Comparison of ENCODE assay signal across 10 cellular contexts in genomic region chr14:24911324-24912095, GRCh38.
A peak's percentile ranks its signal among the peaks of the same experiment; 100 is the strongest.
DNase-seq lines count a peak whose midpoint lies in the region; ATAC-seq and TF ChIP-seq lines count a peak whose summit lies in the region.
"Had no signal": no experiment of that assay in that cellular context is flagged by ENCODE, and none has a peak within 500 bp of the region (broad histone marks: within the 10 kb centered on the region; RNA-seq: fewer than 3 reads in every experiment).

No MANE protein-coding gene starts in this region.

- in situ Hi-C loops in GM13976 (cut with MboI; ENCODE audit: low sequenced_read_pairs, unreplicated experiment): no loop called here

- peak overlapping the region; percentile 15 for H3K4me3 ChIP-seq in fibroblast of pulmonary artery (replicated peaks; ENCODE audit: low read depth, low read length)
- H3K4me3 ChIP-seq in skeletal muscle cell (ENCODE audit: low read depth, low read length): no peak overlapping the region

- TF ChIP-seq CTCF in fibroblast of pulmonary artery (IDR thresholded peaks at IDR 0.05; ENCODE audit: low read length, missing control alignments) (no peak), GM13976 (IDR thresholded peaks at IDR 0.05; ENCODE audit: borderline replicate concordance, control extremely low read depth, extremely low read depth, insufficient read depth, missing control alignments) (no peak)

- DNase-seq in NCI-H226 (peak; percentile 81), fibroblast of pulmonary artery (ENCODE audit: low read depth) (peak; percentile 91), skeletal muscle cell (ENCODE audit: low read depth) (peak; percentile 80), COLO829 (ENCODE audit: low spot score) (no peak), GM13976 (ENCODE audit: low spot score) (no peak)
- DNase-seq in activated CD4-positive, CD25-positive, alpha-beta regulatory T cell treated with anti-CD3 and anti-CD28 coated beads, Interleukin-2, amount 50 U/mL, for 72 hours: no peak
- DNase-seq: activated CD4-positive, alpha-beta T cell treated with anti-CD3 and anti-CD28 coated beads for 1 hour; central memory CD4-positive, alpha-beta T cell; stimulated activated CD4-positive, alpha-beta T cell treated with anti-CD3 and anti-CD28 coated beads, Interleukin-4, amount 100 ng/mL, for 4 hours had no signal

- peak; percentile 55 for ATAC-seq in GM18907 (IDR thresholded peaks at IDR 0.05; ENCODE audit: unreplicated experiment)

Comparison
In these comparisons a context has a peak if more than half of its experiments do, and no peak if none do; other contexts are left out.
1. DNase-seq: peak in NCI-H226 (single experiment), fibroblast of pulmonary artery (single experiment) and skeletal muscle cell (single experiment); none in COLO829 (single experiment), activated CD4-positive, CD25-positive, alpha-beta regulatory T cell treated with anti-CD3 and anti-CD28 coated beads, Interleukin-2, amount 50 U/mL, for 72 hours (single experiment) and GM13976 (single experiment).